In the genomic region with DNA sequence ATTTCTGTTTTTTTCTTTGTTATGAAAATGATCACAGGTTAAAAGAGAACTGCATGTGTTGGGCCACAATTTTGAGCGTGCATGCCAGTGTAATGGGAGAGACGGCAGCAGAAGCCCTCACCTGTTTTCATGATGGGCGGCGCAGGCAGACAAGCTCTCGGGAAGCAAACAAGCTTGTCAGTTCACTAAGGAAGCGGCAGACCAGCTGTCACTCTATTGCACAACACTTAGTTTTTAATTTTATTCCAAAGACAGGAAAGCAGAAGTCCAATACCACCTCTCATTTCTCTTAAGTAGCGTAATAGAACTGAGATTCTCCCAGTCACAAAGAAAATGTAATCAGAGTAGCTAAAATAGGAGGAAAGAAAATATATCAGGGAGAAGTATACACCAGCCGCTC, we compare ENCODE assay signal across 1 cellular context.
A peak's percentile ranks its signal among the peaks of the same experiment; 100 is the strongest.
TF ChIP-seq lines count a peak whose summit lies in the region.

No MANE protein-coding gene starts in this region.

TF ChIP-seq in H1, 55 proteins besides CTCF, POLR2A, EP300 and RAD21:
- TF ChIP-seq CEBPB (IDR thresholded peaks at IDR 0.05; ENCODE audit: low read depth, low read length) (peak; percentile 76), GTF2F1 (IDR thresholded peaks at IDR 0.05; ENCODE audit: borderline replicate concordance, low read depth, low read length) (no peak)
TF ChIP-seq in H1: peak in this region for 1.
